Comparison of ENCODE assay signal across 25 cellular contexts in genomic region chr1:22700121-22700520, GRCh38. TPM values are rescaled to one million over a fixed set of nuclear protein-coding genes. Genes with fewer than 3 reads are reported as not detected.
"Had no signal": no experiment of that assay in that cellular context is flagged by ENCODE, and none has a peak within 500 bp of the region (broad histone marks: within the 10 kb centered on the region; RNA-seq: fewer than 3 reads in every experiment).

No MANE protein-coding gene starts in this region.

- H3K4me3 ChIP-seq: SJSA1, SK-N-MC had no signal

- FAIRE-seq: HepG2, RCC 7860 had no signal

- H3K27ac ChIP-seq: KMS-11, SJSA1, SK-N-MC had no signal

- H3K4me2 ChIP-seq: KMS-11 had no signal

- ATAC-seq: HepG2 had no signal

- H3K27me3 ChIP-seq: SJSA1 had no signal

- H3K9me3 ChIP-seq: SJSA1 had no signal

- H3K9ac ChIP-seq: KMS-11 had no signal

- H3K36me3 ChIP-seq: SJSA1 had no signal

- DNase-seq: IMR-90, Kasumi-1, MM.1S, NCI-H1092 treated with DMSO at 0.1 percent for 48 hours, NCI-H1436, NCI-H187, NCI-H2029, NCI-H2081 treated with DMSO at 0.1 percent for 48 hours, NCI-H2171, NCI-H226, NCI-H446, NCI-H510A, NCI-H524 treated with DMSO at 0.1 percent for 48 hours, NCI-H69, NCI-H774, Right ventricle myocardium superior, RPMI8226, SIG-M5 had no signal

- H3K4me1 ChIP-seq: SJSA1 had no signal

RNA-seq across cellular contexts. Expression of gene C1QB, which starts 47.1 kb away (rescaled TPM):
- total RNA-seq: HepG2, HT-29, IMR-90, M059J, SJSA1 had no signal
- polyA plus RNA-seq: HepG2, IMR-90 had no signal

RNA-seq across cellular contexts. Expression of gene C1QC, which starts 56.7 kb away (rescaled TPM):
- total RNA-seq: HepG2, HT-29, IMR-90, M059J, SJSA1 had no signal
- polyA plus RNA-seq: HepG2, IMR-90 had no signal
